Comparison of ENCODE assay signal across 16 cellular contexts in the genomic region with DNA sequence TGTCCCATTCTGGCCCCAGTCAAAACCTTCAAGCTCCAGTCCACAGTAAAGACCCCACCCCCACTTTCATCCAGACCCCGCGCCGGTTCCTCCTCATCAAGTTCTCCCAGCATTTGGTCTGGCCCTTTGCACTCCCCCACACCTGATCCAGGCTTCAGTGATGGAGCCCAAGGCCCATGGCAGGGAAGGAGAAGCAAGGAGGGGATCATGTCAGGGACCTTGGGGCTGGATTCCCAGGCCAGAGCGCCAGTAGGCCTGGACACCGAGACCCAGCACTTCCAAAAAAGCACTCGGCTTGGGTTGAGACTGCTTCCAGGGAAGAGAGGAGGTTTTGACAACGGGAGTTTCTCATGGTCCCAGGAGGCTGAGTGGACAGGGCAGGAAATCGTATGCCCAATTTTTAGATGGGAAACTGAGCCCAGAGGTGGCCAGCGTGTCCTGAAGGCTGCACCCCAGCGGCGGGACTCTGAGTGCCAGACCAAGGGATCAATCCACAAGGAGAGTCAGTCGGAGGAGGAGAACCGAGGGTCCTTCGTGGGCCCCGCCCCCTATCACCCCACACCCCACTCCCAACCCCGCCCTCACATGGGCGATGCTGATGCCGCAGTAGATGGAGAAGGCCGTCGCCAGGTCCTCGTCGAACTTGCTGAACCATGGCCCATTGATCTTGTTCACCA.
A peak's percentile ranks its signal among the peaks of the same experiment; 100 is the strongest.
DNase-seq lines count a peak whose midpoint lies in the region; ATAC-seq and TF ChIP-seq lines count a peak whose summit lies in the region.
"Had no signal": no experiment of that assay in that cellular context is flagged by ENCODE, and none has a peak within 500 bp of the region (broad histone marks: within the 10 kb centered on the region; RNA-seq: fewer than 3 reads in every experiment).

No MANE protein-coding gene starts in this region.

- H3K79me2 ChIP-seq in smooth muscle cell (ENCODE audit: low read depth): no peaks in the 10 kb centered on the region

- peak overlapping the region; percentile 20 to 68 for H3K4me3 Mint-ChIP-seq in activated T-cell treated with anti-CD3 and anti-CD28 coated beads, Interleukin-2, amount 50 U/mL, for 72 hours
- peak overlapping the region; percentile 20 for H3K4me3 Mint-ChIP-seq in activated T-helper 2 cell treated with anti-CD3 and anti-CD28 coated beads, Interferon-gamma antibody, Interleukin-2, Interleukin-4, amounts not matched to agents 10 μg/mL and 5 μg/mL and 100 μg/mL, durations not matched to agents 14 hours and 24 hours and 36 hours (ENCODE audit: low read depth)

- H3K27me3 ChIP-seq in iPS-15b (ENCODE audit: control insufficient read depth, insufficient read depth, low read length): peaks cover 60% of the 10 kb centered on the region
- H3K27me3 ChIP-seq in smooth muscle cell (ENCODE audit: low read depth): peaks cover 64% of the 10 kb centered on the region

- H4K20me1 ChIP-seq in smooth muscle cell (ENCODE audit: low read depth): no peaks in the 10 kb centered on the region

- no peak overlapping the region for H3K27ac Mint-ChIP-seq in activated T-cell treated with anti-CD3 and anti-CD28 coated beads, Interleukin-2, amount 50 U/mL, for 72 hours
- H3K27ac Mint-ChIP-seq in activated T-helper 2 cell treated with anti-CD3 and anti-CD28 coated beads, Interferon-gamma antibody, Interleukin-2, Interleukin-4, amounts not matched to agents 10 μg/mL and 5 μg/mL and 100 μg/mL, durations not matched to agents 14 hours and 24 hours and 36 hours: no peak overlapping the region

- H3K36me3 Mint-ChIP-seq in activated T-cell treated with anti-CD3 and anti-CD28 coated beads, Interleukin-2, amount 50 U/mL, for 72 hours (ENCODE audit: insufficient read depth in 2 of 2): peaks cover 0 to 1% of the 10 kb centered on the region in 2 donors
- no peaks in the 10 kb centered on the region for H3K36me3 Mint-ChIP-seq in activated T-helper 2 cell treated with anti-CD3 and anti-CD28 coated beads, Interferon-gamma antibody, Interleukin-2, Interleukin-4, amounts not matched to agents 10 μg/mL and 5 μg/mL and 100 μg/mL, durations not matched to agents 14 hours and 24 hours and 36 hours (ENCODE audit: low read depth)

- no peak overlapping the region for H2AFZ ChIP-seq in smooth muscle cell (ENCODE audit: low read depth)

- H3K9me3 ChIP-seq in iPS-15b (ENCODE audit: control insufficient read depth, insufficient read depth, low read length) (no peaks in the 10 kb centered on the region), smooth muscle cell (replicated peaks; ENCODE audit: low read depth) (no peaks in the 10 kb centered on the region)
- H3K9me3 ChIP-seq: uterus had no signal

- peaks cover 22% of the 10 kb centered on the region for H3K4me1 Mint-ChIP-seq in activated T-cell treated with anti-CD3 and anti-CD28 coated beads, Interleukin-2, amount 50 U/mL, for 72 hours (ENCODE audit: low read depth)
- H3K4me1 Mint-ChIP-seq in activated T-helper 2 cell treated with anti-CD3 and anti-CD28 coated beads, Interferon-gamma antibody, Interleukin-2, Interleukin-4, amounts not matched to agents 10 μg/mL and 5 μg/mL and 100 μg/mL, durations not matched to agents 14 hours and 24 hours and 36 hours (ENCODE audit: low read depth): peaks cover 13% of the 10 kb centered on the region

- peaks cover 23% of the 10 kb centered on the region for H3K27me3 Mint-ChIP-seq in activated T-cell treated with anti-CD3 and anti-CD28 coated beads, Interleukin-2, amount 50 U/mL, for 72 hours (ENCODE audit: low read depth)
- peaks cover 36% of the 10 kb centered on the region for H3K27me3 Mint-ChIP-seq in activated T-helper 2 cell treated with anti-CD3 and anti-CD28 coated beads, Interferon-gamma antibody, Interleukin-2, Interleukin-4, amounts not matched to agents 10 μg/mL and 5 μg/mL and 100 μg/mL, durations not matched to agents 14 hours and 24 hours and 36 hours (ENCODE audit: low read depth)

- peaks cover 3% of the 10 kb centered on the region for H3K36me3 ChIP-seq in iPS-15b (ENCODE audit: control insufficient read depth, insufficient read depth, low read length)
- no peaks in the 10 kb centered on the region for H3K36me3 ChIP-seq in smooth muscle cell (ENCODE audit: low read depth)
- H3K36me3 ChIP-seq: uterus had no signal

- H3F3A ChIP-seq in smooth muscle cell (ENCODE audit: low read depth): no peaks in the 10 kb centered on the region

- peak overlapping the region; percentile 71 for H3K4me2 ChIP-seq in smooth muscle cell

- H3K4me1 ChIP-seq in iPS-15b (ENCODE audit: control insufficient read depth, insufficient read depth, low read length) (peaks cover 6% of the 10 kb centered on the region), smooth muscle cell (ENCODE audit: low read depth) (no peaks in the 10 kb centered on the region)

- DNase-seq in activated T-cell treated with anti-CD3 and anti-CD28 coated beads, Interleukin-2, amount 50 U/mL, for 72 hours: no peak
- no peak for DNase-seq in activated T-cell treated with anti-CD3 and anti-CD28 coated beads, Interleukin-2, amount 50 U/mL, for 48 hours
- no peak for DNase-seq in activated T-helper 2 cell treated with anti-CD3 and anti-CD28 coated beads, Interferon-gamma antibody, Interleukin-2, Interleukin-4, amounts not matched to agents 10 μg/mL and 5 μg/mL and 100 μg/mL, durations not matched to agents 14 hours and 24 hours and 36 hours (ENCODE audit: low spot score)
- no peak for DNase-seq in smooth muscle cell (lab: John Stamatoyannopoulos, UW; ENCODE audit: unreplicated experiment)
- DNase-seq in CD1c-positive myeloid dendritic cell (ENCODE audit: extremely low spot score): no peak
- no peak for DNase-seq in NCI-H2227 (lab: John Stamatoyannopoulos, UW; ENCODE audit: unreplicated experiment)
- DNase-seq: ACHN, DMS79, HCEC 1CT, kidney glomerular epithelial cell, NCI-H1092 treated with DMSO at 0.1 percent for 48 hours, NCI-H524 treated with DMSO at 0.1 percent for 48 hours, uterus had no signal

- intact Hi-C loops in activated T-helper 2 cell treated with anti-CD3 and anti-CD28 coated beads, Interferon-gamma antibody, Interleukin-2, Interleukin-4, amounts not matched to agents 10 μg/mL and 5 μg/mL and 100 μg/mL, durations not matched to agents 14 hours and 24 hours and 36 hours (cut with micrococcal nuclease): loop anchor here (2.0 kb wide), 1 partner anchor 99 kb away; no protein-coding TSS in a partner anchor

- ATAC-seq in activated T-cell treated with anti-CD3 and anti-CD28 coated beads, Interleukin-2, amount 50 U/mL, for 72 hours (replicated peaks in 1 of 2): no peak
- no peak for ATAC-seq in GM19351 (IDR thresholded peaks at IDR 0.05; ENCODE audit: unreplicated experiment)

- TF ChIP-seq CTCF in smooth muscle cell (IDR thresholded peaks at IDR 0.05; ENCODE audit: borderline replicate concordance, insufficient read depth, poor library complexity, severe bottlenecking): no peak

- H3K4me3 ChIP-seq in iPS-15b (ENCODE audit: low read depth, low read length): peak overlapping the region; percentile 65
- no peak overlapping the region for H3K4me3 ChIP-seq in smooth muscle cell
- H3K4me3 ChIP-seq: uterus had no signal

- H3K27ac ChIP-seq in smooth muscle cell (ENCODE audit: low read depth): no peak overlapping the region
- H3K27ac ChIP-seq: uterus, VCaP had no signal

- H3K9ac ChIP-seq in iPS-15b (ENCODE audit: low read depth, low read length) (no peak overlapping the region), smooth muscle cell (ENCODE audit: low read depth) (no peak overlapping the region)

- 70% methylated on average over 20 of the region's 22 CpGs for WGBS in smooth muscle cell (ENCODE audit: low lambda C conversion rate)

- H3K9me3 Mint-ChIP-seq in activated T-cell treated with anti-CD3 and anti-CD28 coated beads, Interleukin-2, amount 50 U/mL, for 72 hours: no peaks in the 10 kb centered on the region
- no peaks in the 10 kb centered on the region for H3K9me3 Mint-ChIP-seq in activated T-helper 2 cell treated with anti-CD3 and anti-CD28 coated beads, Interferon-gamma antibody, Interleukin-2, Interleukin-4, amounts not matched to agents 10 μg/mL and 5 μg/mL and 100 μg/mL, durations not matched to agents 14 hours and 24 hours and 36 hours
